10 cellular contexts compared by ENCODE assay signal in genomic region chr15:89197503-89197971, GRCh38. TPM values are rescaled to one million over a fixed set of nuclear protein-coding genes. Genes with fewer than 3 reads are reported as not detected.
DNase-seq lines count a peak whose midpoint lies in the region; ATAC-seq and TF ChIP-seq lines count a peak whose summit lies in the region.
"Had no signal": no experiment of that assay in that cellular context is flagged by ENCODE, and none has a peak within 500 bp of the region (broad histone marks: within the 10 kb centered on the region; RNA-seq: fewer than 3 reads in every experiment).

No MANE protein-coding gene starts in this region.

- no peaks in the 10 kb centered on the region for H3K4me1 ChIP-seq in CD4-positive, CD25-positive, alpha-beta regulatory T cell (ENCODE audit: control insufficient read depth, insufficient read depth, low read length, poor library complexity, severe bottlenecking)
- no peaks in the 10 kb centered on the region for H3K4me1 ChIP-seq in mucosa of descending colon (ENCODE audit: low read depth)

- no peak overlapping the region for H3K27ac ChIP-seq in CD4-positive, CD25-positive, alpha-beta regulatory T cell (ENCODE audit: insufficient read depth, low read length, poor library complexity, severe bottlenecking)

- peaks cover 45% of the 10 kb centered on the region for H3K36me3 Mint-ChIP-seq in CD4-positive, CD25-positive, alpha-beta regulatory T cell

- peak in 1 of 3 donors; percentile 42 for DNase-seq in CD4-positive, CD25-positive, alpha-beta regulatory T cell
- DNase-seq in NCI-H1105 (lab: John Stamatoyannopoulos, UW): peak; percentile 20
- peak; percentile 23 to 40 for DNase-seq in dermis microvascular lymphatic vessel endothelial cell (ENCODE audit: low read depth in 2 of 2)
- DNase-seq in mucosa of descending colon: peak in 2 of 3 donors; percentile 60 to 66
- no peak for DNase-seq in GM03348 (ENCODE audit: low spot score)
- DNase-seq in GM19238 (ENCODE audit: insufficient read length, low spot score): no peak
- DNase-seq in erythroblast (lab: John Stamatoyannopoulos, UW): no peak

- no peak overlapping the region for H3K4me3 ChIP-seq in CD4-positive, CD25-positive, alpha-beta regulatory T cell (ENCODE audit: low read depth, low read length)
- no peak overlapping the region for H3K4me3 ChIP-seq in mucosa of descending colon

- no peak for TF ChIP-seq POLR2A in erythroblast (IDR thresholded peaks at IDR 0.05; ENCODE audit: low read length)

- H3K27ac Mint-ChIP-seq in CD4-positive, CD25-positive, alpha-beta regulatory T cell: peak overlapping the region in 2 of 3 donors; percentile 2 to 79

- no peak overlapping the region for H3K4me3 Mint-ChIP-seq in CD4-positive, CD25-positive, alpha-beta regulatory T cell

- peaks cover 51% of the 10 kb centered on the region for H3K36me3 ChIP-seq in CD4-positive, CD25-positive, alpha-beta regulatory T cell (ENCODE audit: control insufficient read depth, insufficient read depth, low read length)
- H3K36me3 ChIP-seq in mucosa of descending colon (ENCODE audit: low read depth): no peaks in the 10 kb centered on the region

- no peak for TF ChIP-seq CTCF in mucosa of descending colon (IDR thresholded peaks at IDR 0.05)

- H3K27me3 ChIP-seq in CD4-positive, CD25-positive, alpha-beta regulatory T cell (ENCODE audit: control insufficient read depth, insufficient read depth, low read length): no peaks in the 10 kb centered on the region

- no peak for ATAC-seq in CD4-positive, CD25-positive, alpha-beta regulatory T cell (ENCODE audit: low read depth in 2 of 2)
- ATAC-seq in mucosa of descending colon: peak; percentile 95
- ATAC-seq in GM19455 (IDR thresholded peaks at IDR 0.05; ENCODE audit: unreplicated experiment): no peak

- peaks cover 0 to 1% (median 0%) of the 10 kb centered on the region in 7 donors for H3K9me3 Mint-ChIP-seq in CD4-positive, CD25-positive, alpha-beta regulatory T cell

- no peaks in the 10 kb centered on the region for H3K27me3 Mint-ChIP-seq in CD4-positive, CD25-positive, alpha-beta regulatory T cell

- H3K4me1 Mint-ChIP-seq in CD4-positive, CD25-positive, alpha-beta regulatory T cell: peaks cover 0 to 24% (median 8%) of the 10 kb centered on the region in 4 donors

- intact Hi-C loops in mucosa of descending colon (cut with DNase I, micrococcal nuclease): no loop called here

- no peaks in the 10 kb centered on the region for H3K9me3 ChIP-seq in CD4-positive, CD25-positive, alpha-beta regulatory T cell (ENCODE audit: control insufficient read depth in 2 of 2, low read length in 2 of 2)
- H3K9me3 ChIP-seq in mucosa of descending colon: no peaks in the 10 kb centered on the region

RNA-seq across cellular contexts. Expression of gene RLBP1, which starts 23.8 kb away (rescaled TPM):
- not detected for total RNA-seq in CD4-positive, CD25-positive, alpha-beta regulatory T cell
- polyA plus RNA-seq in CD4-positive, CD25-positive, alpha-beta regulatory T cell: not detected
- total RNA-seq in dermis microvascular lymphatic vessel endothelial cell (not detected in 2 replicates), mucosa of descending colon (1 to 10 TPM in 1 of 3 donors, not detected in 2; 2.1 TPM)
- total RNA-seq: HT1080, mononuclear cell had no signal

RNA-seq across cellular contexts. Expression of gene FANCI, which starts 46.2 kb away (rescaled TPM):
- total RNA-seq in CD4-positive, CD25-positive, alpha-beta regulatory T cell: 16.8 TPM
- 10 to 100 TPM in 2 of 4 donors, 1 to 10 TPM in 2; 7.8 to 15.9 (median 11.1) TPM for polyA plus RNA-seq in CD4-positive, CD25-positive, alpha-beta regulatory T cell
- total RNA-seq in dermis microvascular lymphatic vessel endothelial cell (19.3 and 33.6 TPM in 2 replicates), mucosa of descending colon (10 to 100 TPM; 12.9 to 27.1 (median 14.0) TPM)

Comparison
In these comparisons a context has a peak if more than half of its experiments do, and no peak if none do; other contexts are left out.
1. DNase-seq: peak in NCI-H1105 (single experiment), dermis microvascular lymphatic vessel endothelial cell (2 of 2) and mucosa of descending colon (2 of 3); none in GM03348 (single experiment), GM19238 (single experiment) and erythroblast (0 of 2).